In the genomic region with DNA sequence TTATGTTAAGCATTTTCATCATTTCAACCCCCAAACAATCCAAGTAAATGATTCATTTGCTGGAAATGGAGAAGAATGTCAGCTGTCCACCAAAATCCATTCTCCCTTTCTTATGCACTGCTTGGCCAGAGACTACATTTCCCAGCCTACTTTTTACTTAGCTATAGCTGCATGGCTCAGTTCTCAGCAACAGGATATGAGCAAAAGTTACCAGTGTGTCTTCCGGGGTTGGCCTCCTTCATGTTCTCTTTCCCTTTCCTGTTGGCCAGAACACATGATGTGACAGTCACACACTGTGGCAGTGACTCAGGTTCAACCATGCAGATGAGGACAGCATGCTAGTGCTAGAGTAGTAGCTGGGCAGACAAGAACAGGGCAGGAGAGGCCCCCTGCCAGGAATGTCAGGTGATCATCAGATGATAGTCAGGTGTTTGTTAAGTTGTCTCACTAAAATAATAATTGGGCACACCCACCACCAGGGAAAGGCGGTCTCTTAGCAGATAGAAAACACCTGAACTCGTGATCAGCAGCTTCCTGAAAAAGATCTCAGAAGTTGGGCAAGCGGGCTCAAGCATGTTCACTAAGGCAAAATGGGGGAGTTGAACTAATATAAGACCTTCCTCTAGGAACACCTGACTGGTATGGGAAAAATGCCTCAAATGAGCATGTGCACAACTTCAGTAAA, we compare ENCODE assay signal across 1 cellular context.
A peak's percentile ranks its signal among the peaks of the same experiment; 100 is the strongest.
TF ChIP-seq lines count a peak whose summit lies in the region.

No MANE protein-coding gene starts in this region.

TF ChIP-seq in K562, 482 proteins besides CTCF, POLR2A, EP300 and RAD21 (continued from another document and continues in another):
- TF ChIP-seq, protein P1, sequence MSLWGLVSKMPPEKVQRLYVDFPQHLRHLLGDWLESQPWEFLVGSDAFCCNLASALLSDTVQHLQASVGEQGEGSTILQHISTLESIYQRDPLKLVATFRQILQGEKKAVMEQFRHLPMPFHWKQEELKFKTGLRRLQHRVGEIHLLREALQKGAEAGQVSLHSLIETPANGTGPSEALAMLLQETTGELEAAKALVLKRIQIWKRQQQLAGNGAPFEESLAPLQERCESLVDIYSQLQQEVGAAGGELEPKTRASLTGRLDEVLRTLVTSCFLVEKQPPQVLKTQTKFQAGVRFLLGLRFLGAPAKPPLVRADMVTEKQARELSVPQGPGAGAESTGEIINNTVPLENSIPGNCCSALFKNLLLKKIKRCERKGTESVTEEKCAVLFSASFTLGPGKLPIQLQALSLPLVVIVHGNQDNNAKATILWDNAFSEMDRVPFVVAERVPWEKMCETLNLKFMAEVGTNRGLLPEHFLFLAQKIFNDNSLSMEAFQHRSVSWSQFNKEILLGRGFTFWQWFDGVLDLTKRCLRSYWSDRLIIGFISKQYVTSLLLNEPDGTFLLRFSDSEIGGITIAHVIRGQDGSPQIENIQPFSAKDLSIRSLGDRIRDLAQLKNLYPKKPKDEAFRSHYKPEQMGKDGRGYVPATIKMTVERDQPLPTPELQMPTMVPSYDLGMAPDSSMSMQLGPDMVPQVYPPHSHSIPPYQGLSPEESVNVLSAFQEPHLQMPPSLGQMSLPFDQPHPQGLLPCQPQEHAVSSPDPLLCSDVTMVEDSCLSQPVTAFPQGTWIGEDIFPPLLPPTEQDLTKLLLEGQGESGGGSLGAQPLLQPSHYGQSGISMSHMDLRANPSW (CRISPR knock-in tag; IDR thresholded peaks at IDR 0.05), result no peak
- TF ChIP-seq ILF3 (IDR thresholded peaks at IDR 0.05; ENCODE audit: borderline replicate concordance) (no peak), NONO (IDR thresholded peaks at IDR 0.05; ENCODE audit: low read depth in 2 of 2, low read length in 1 of 2) (no peak), TAF1 (IDR thresholded peaks at IDR 0.05; ENCODE audit: control insufficient read depth, extremely low read depth, insufficient read depth, low read length, severe bottlenecking) (no peak), FOXM1 (IDR thresholded peaks at IDR 0.05; ENCODE audit: low read depth) (no peak), FOXM1 (CRISPR knock-in tag; IDR thresholded peaks at IDR 0.05; ENCODE audit: low read depth) (no peak), CBFB (CRISPR knock-in tag; IDR thresholded peaks at IDR 0.05) (no peak), ZZZ3 (IDR thresholded peaks at IDR 0.05) (no peak), TSC22D4 (tag; IDR thresholded peaks at IDR 0.05) (no peak), GTF2A2 (tag; IDR thresholded peaks at IDR 0.05) (0 out of 2 replicates have a peak, but pooled peaks have one; percentile 25), BRCA1 (IDR thresholded peaks at IDR 0.05) (no peak), BRCA1 (CRISPR knock-in tag; IDR thresholded peaks at IDR 0.05) (no peak), TARDBP (IDR thresholded peaks at IDR 0.05) (no peak), SOX6 (IDR thresholded peaks at IDR 0.05) (no peak), L3MBTL2 (IDR thresholded peaks at IDR 0.05) (0 out of 2 replicates have a peak, but pooled peaks have one; percentile 19), U2AF2 (optimal IDR thresholded peaks at IDR 0.05; ENCODE audit: low read depth, low read length) (no peak), RHOXF2B (CRISPR knock-in tag; conservative IDR thresholded peaks at IDR 0.05) (no peak), NUFIP1 (IDR thresholded peaks at IDR 0.05; ENCODE audit: partially characterized antibody) (no peak)
- TF ChIP-seq, protein P2, sequence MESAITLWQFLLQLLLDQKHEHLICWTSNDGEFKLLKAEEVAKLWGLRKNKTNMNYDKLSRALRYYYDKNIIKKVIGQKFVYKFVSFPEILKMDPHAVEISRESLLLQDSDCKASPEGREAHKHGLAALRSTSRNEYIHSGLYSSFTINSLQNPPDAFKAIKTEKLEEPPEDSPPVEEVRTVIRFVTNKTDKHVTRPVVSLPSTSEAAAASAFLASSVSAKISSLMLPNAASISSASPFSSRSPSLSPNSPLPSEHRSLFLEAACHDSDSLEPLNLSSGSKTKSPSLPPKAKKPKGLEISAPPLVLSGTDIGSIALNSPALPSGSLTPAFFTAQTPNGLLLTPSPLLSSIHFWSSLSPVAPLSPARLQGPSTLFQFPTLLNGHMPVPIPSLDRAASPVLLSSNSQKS (CRISPR knock-in tag; IDR thresholded peaks at IDR 0.05), result no peak
- TF ChIP-seq, protein P3, sequence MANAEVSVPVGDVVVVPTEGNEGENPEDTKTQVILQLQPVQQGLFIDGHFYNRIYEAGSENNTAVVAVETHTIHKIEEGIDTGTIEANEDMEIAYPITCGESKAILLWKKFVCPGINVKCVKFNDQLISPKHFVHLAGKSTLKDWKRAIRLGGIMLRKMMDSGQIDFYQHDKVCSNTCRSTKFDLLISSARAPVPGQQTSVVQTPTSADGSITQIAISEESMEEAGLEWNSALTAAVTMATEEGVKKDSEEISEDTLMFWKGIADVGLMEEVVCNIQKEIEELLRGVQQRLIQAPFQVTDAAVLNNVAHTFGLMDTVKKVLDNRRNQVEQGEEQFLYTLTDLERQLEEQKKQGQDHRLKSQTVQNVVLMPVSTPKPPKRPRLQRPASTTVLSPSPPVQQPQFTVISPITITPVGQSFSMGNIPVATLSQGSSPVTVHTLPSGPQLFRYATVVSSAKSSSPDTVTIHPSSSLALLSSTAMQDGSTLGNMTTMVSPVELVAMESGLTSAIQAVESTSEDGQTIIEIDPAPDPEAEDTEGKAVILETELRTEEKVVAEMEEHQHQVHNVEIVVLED (CRISPR knock-in tag; IDR thresholded peaks at IDR 0.05), result no peak
- TF ChIP-seq, protein P4, sequence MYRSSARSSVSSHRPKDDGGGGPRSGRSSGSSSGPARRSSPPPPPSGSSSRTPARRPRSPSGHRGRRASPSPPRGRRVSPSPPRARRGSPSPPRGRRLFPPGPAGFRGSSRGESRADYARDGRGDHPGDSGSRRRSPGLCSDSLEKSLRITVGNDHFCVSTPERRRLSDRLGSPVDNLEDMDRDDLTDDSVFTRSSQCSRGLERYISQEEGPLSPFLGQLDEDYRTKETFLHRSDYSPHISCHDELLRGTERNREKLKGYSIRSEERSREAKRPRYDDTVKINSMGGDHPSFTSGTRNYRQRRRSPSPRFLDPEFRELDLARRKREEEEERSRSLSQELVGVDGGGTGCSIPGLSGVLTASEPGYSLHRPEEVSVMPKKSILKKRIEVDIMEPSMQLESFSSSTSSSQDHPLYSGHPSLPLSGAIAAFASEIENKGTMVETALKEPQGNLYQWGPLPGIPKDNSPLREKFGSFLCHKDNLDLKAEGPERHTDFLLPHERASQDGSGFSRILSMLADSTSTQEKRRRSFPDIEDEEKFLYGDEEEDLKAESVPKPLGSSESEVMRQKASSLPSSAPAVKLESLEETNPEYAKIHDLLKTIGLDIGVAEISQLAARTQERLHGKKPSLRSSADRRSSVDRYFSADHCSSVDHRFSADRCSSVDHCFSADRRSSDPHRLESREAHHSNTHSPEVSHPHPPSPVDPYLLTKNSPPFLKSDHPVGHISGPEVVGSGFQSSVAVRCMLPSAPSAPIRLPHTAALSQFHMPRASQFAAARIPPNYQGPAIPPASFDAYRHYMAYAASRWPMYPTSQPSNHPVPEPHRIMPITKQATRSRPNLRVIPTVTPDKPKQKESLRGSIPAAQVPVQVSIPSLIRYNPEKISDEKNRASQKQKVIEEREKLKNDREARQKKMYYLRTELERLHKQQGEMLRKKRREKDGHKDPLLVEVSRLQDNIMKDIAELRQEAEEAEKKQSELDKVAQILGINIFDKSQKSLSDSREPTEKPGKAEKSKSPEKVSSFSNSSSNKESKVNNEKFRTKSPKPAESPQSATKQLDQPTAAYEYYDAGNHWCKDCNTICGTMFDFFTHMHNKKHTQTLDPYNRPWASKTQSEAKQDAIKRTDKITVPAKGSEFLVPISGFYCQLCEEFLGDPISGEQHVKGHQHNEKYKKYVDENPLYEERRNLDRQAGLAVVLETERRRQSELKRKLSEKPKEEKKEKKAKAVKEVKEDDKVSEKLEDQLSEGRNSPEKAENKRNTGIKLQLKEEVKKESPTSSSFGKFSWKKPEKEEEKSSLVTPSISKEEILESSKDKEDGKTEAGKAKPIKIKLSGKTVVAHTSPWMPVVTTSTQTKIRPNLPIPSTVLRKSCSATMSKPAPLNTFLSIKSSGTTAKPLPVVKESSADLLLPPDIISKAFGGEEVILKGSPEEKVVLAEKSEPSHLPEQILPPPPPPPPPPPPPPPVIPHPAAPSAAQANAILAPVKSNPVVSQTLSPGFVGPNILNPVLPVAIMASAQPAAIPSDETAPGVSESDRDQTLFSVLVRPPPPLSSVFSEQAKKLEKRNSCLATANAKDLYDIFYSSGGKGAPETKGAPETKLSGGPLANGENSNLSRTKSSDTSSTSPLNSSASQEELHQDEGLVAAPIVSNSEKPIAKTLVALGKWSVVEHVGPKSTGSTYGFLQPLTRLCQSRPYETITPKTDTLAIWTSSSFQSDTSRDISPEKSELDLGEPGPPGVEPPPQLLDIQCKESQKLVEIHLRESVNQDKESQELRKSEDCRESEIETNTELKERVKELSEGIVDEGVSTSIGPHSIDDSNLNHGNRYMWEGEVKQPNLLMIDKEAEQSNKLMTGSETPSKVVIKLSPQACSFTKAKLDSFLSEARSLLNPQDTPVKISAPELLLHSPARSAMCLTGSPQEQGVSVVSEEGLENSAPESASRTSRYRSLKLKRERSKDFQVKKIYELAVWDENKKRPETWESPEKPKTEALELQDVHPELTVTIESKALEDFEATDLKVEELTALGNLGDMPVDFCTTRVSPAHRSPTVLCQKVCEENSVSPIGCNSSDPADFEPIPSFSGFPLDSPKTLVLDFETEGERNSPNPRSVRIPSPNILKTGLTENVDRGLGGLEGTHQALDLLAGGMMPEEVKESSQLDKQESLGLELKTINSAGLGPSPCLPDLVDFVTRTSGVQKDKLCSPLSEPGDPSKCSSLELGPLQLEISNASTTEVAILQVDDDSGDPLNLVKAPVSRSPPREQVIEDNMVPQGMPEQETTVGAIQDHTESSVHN (IDR thresholded peaks at IDR 0.05; ENCODE audit: borderline replicate concordance in 1 of 2, low read depth in 1 of 2), result no peak
- TF ChIP-seq, protein P5, sequence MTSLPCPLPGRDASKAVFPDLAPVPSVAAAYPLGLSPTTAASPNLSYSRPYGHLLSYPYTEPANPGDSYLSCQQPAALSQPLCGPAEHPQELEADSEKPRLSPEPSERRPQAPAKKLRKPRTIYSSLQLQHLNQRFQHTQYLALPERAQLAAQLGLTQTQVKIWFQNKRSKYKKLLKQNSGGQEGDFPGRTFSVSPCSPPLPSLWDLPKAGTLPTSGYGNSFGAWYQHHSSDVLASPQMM (CRISPR knock-in tag; IDR thresholded peaks at IDR 0.05), result no peak
- TF ChIP-seq, protein P6, sequence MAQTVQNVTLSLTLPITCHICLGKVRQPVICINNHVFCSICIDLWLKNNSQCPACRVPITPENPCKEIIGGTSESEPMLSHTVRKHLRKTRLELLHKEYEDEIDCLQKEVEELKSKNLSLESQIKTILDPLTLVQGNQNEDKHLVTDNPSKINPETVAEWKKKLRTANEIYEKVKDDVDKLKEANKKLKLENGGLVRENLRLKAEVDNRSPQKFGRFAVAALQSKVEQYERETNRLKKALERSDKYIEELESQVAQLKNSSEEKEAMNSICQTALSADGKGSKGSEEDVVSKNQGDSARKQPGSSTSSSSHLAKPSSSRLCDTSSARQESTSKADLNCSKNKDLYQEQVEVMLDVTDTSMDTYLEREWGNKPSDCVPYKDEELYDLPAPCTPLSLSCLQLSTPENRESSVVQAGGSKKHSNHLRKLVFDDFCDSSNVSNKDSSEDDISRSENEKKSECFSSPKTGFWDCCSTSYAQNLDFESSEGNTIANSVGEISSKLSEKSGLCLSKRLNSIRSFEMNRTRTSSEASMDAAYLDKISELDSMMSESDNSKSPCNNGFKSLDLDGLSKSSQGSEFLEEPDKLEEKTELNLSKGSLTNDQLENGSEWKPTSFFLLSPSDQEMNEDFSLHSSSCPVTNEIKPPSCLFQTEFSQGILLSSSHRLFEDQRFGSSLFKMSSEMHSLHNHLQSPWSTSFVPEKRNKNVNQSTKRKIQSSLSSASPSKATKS (CRISPR knock-in tag; IDR thresholded peaks at IDR 0.05), result no peak
- TF ChIP-seq, protein P7, sequence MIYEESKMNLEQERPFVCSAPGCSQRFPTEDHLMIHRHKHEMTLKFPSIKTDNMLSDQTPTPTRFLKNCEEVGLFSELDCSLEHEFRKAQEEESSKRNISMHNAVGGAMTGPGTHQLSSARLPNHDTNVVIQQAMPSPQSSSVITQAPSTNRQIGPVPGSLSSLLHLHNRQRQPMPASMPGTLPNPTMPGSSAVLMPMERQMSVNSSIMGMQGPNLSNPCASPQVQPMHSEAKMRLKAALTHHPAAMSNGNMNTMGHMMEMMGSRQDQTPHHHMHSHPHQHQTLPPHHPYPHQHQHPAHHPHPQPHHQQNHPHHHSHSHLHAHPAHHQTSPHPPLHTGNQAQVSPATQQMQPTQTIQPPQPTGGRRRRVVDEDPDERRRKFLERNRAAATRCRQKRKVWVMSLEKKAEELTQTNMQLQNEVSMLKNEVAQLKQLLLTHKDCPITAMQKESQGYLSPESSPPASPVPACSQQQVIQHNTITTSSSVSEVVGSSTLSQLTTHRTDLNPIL (CRISPR knock-in tag; IDR thresholded peaks at IDR 0.05), result no peak
